ENCODE assay signal across 1 cellular context in genomic region chr2:101771226-101771906, GRCh38.
TF ChIP-seq lines count a peak whose summit lies in the region.

No MANE protein-coding gene starts in this region.

TF ChIP-seq in HepG2, 621 proteins besides CTCF, POLR2A, EP300 and RAD21 (continued from another document and continues in another):
- TF ChIP-seq ZBTB49 (CRISPR knock-in tag; IDR thresholded peaks at IDR 0.05; ENCODE audit: borderline replicate concordance), result no peak
- peak; percentile 15; the same call in 1 of the 2 replicates for TF ChIP-seq ZNF607 (CRISPR knock-in tag; IDR thresholded peaks at IDR 0.05; ENCODE audit: borderline replicate concordance)
- TF ChIP-seq ZNF678 (CRISPR knock-in tag; IDR thresholded peaks at IDR 0.05), result no peak
- TF ChIP-seq KAT8 (CRISPR knock-in tag; IDR thresholded peaks at IDR 0.05), result no peak
- TF ChIP-seq ARID2 (CRISPR knock-in tag; IDR thresholded peaks at IDR 0.05; ENCODE audit: borderline replicate concordance), result no peak
- TF ChIP-seq HMGXB4 (CRISPR knock-in tag; IDR thresholded peaks at IDR 0.05; ENCODE audit: borderline replicate concordance in 1 of 2, low read depth in 1 of 2), result 0 out of 4 replicates have a peak, but pooled peaks of 1 of the 2 experiments have one; percentile 19
- no peak for TF ChIP-seq ZNF761 (CRISPR knock-in tag; conservative IDR thresholded peaks at IDR 0.05)
- no peak for TF ChIP-seq SKIL (CRISPR knock-in tag; IDR thresholded peaks at IDR 0.05; ENCODE audit: borderline replicate concordance)
- TF ChIP-seq THAP7 (CRISPR knock-in tag; IDR thresholded peaks at IDR 0.05), result no peak
- TF ChIP-seq SIN3A (IDR thresholded peaks at IDR 0.05; ENCODE audit: borderline replicate concordance, low read depth, low read length), result no peak
- TF ChIP-seq AGO2 (optimal IDR thresholded peaks at IDR 0.05; ENCODE audit: low read depth, low read length), result no peak
- no peak for TF ChIP-seq E2F2 (CRISPR knock-in tag; IDR thresholded peaks at IDR 0.05; ENCODE audit: borderline replicate concordance)
- TF ChIP-seq TRIM22 (IDR thresholded peaks at IDR 0.05), result no peak
- no peak for TF ChIP-seq MAF1 (CRISPR knock-in tag; IDR thresholded peaks at IDR 0.05; ENCODE audit: borderline replicate concordance)
- no peak for TF ChIP-seq ZSCAN31 (CRISPR knock-in tag; IDR thresholded peaks at IDR 0.05; ENCODE audit: low read depth)
- TF ChIP-seq BCL3 (CRISPR knock-in tag; IDR thresholded peaks at IDR 0.05), result no peak
- TF ChIP-seq PCBP1 (IDR thresholded peaks at IDR 0.05; ENCODE audit: borderline replicate concordance, low read depth, low read length), result no peak
- no peak for TF ChIP-seq YY1 (IDR thresholded peaks at IDR 0.05; ENCODE audit: insufficient read depth, insufficient replicate concordance, low read depth, low read length)
- no peak for TF ChIP-seq ZNF766 (CRISPR knock-in tag; IDR thresholded peaks at IDR 0.05; ENCODE audit: borderline replicate concordance)
- TF ChIP-seq DR1 (CRISPR knock-in tag; IDR thresholded peaks at IDR 0.05), result no peak
- no peak for TF ChIP-seq ZNF282 (IDR thresholded peaks at IDR 0.05; ENCODE audit: partially characterized antibody)
- no peak for TF ChIP-seq ZNF24 (IDR thresholded peaks at IDR 0.05)
- no peak for TF ChIP-seq AGO1 (IDR thresholded peaks at IDR 0.05; ENCODE audit: low read depth, low read length, poor library complexity, severe bottlenecking)
- TF ChIP-seq CREM (IDR thresholded peaks at IDR 0.05), result no peak
- no peak for TF ChIP-seq CREM (CRISPR knock-in tag; IDR thresholded peaks at IDR 0.05)
- TF ChIP-seq NFKBIZ (CRISPR knock-in tag; IDR thresholded peaks at IDR 0.05), result no peak
- TF ChIP-seq ZNF740 (CRISPR knock-in tag; IDR thresholded peaks at IDR 0.05), result no peak
- no peak; the same call in 1 of the 2 replicates for TF ChIP-seq DRAP1 (CRISPR knock-in tag; IDR thresholded peaks at IDR 0.05)
- no peak for TF ChIP-seq ZBTB20 (CRISPR knock-in tag; IDR thresholded peaks at IDR 0.05; ENCODE audit: borderline replicate concordance, low read depth)
- no peak for TF ChIP-seq GATAD1 (CRISPR knock-in tag; IDR thresholded peaks at IDR 0.05)
- 0 out of 2 replicates have a peak, but pooled peaks have one; percentile 9 for TF ChIP-seq ZBTB7B (CRISPR knock-in tag; IDR thresholded peaks at IDR 0.05)
- peak; percentile 76; the same call in 1 of the 2 replicates for TF ChIP-seq SSRP1 (CRISPR knock-in tag; IDR thresholded peaks at IDR 0.05)
- TF ChIP-seq ZNF10 (CRISPR knock-in tag; IDR thresholded peaks at IDR 0.05; ENCODE audit: borderline replicate concordance, low read depth), result no peak
- TF ChIP-seq ZFY (CRISPR knock-in tag; IDR thresholded peaks at IDR 0.05), result no peak
- TF ChIP-seq ZKSCAN8 (CRISPR knock-in tag; IDR thresholded peaks at IDR 0.05; ENCODE audit: borderline replicate concordance), result no peak
- TF ChIP-seq SNAPC4 (CRISPR knock-in tag; IDR thresholded peaks at IDR 0.05), result 0 out of 2 replicates have a peak, but pooled peaks have one; percentile 28
- no peak for TF ChIP-seq RBFOX2 (IDR thresholded peaks at IDR 0.05; ENCODE audit: low read depth, low read length)
- TF ChIP-seq NRL (CRISPR knock-in tag; IDR thresholded peaks at IDR 0.05; ENCODE audit: borderline replicate concordance), result no peak
- no peak for TF ChIP-seq NR2F2 (IDR thresholded peaks at IDR 0.05; ENCODE audit: borderline replicate concordance, low read depth)
